ENCODE assay signal across 9 cellular contexts in genomic region chr13:28447989-28448388, GRCh38.
"Had no signal": no experiment of that assay in that cellular context is flagged by ENCODE, and none has a peak within 500 bp of the region (broad histone marks: within the 10 kb centered on the region; RNA-seq: fewer than 3 reads in every experiment).

No MANE protein-coding gene starts in this region.

- DNase-seq: H7, IMR-90, Karpas-422, KBM-7 had no signal

- H3K9me3 ChIP-seq: HAP-1 had no signal

- H3K4me3 ChIP-seq: GM23338, HAP-1 had no signal

- H2AFZ ChIP-seq: GM23338 had no signal

- H3K4me2 ChIP-seq: GM23338, KMS-11 had no signal

- H3K4me1 ChIP-seq: HAP-1 had no signal

- H3K27ac ChIP-seq: HL-60, KMS-11 had no signal

- H3K36me3 ChIP-seq: HAP-1 had no signal

- ATAC-seq: GM23338, HCT116 had no signal

- H3K9ac ChIP-seq: KMS-11 had no signal
